In the genomic region with DNA sequence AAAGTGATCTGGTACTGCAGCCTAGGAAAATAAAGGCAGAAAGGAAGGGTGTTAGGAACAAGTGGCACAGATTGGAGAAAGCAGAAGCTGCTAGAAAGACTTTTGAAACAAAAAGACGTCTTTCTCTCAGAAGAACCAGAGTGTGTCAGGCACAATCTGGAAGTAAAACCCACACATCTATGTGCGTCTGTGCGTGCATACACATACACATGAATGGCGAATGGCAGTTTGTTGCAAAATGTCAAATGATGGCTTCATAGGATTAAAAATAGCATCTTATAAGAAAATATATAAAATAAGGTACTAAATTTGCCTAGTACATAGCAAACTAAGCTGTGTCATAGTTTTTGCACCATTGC, we compare ENCODE assay signal across 1 cellular context.
TF ChIP-seq lines count a peak whose summit lies in the region.

No MANE protein-coding gene starts in this region.

TF ChIP-seq in GM12878, 131 proteins besides CTCF, POLR2A, EP300 and RAD21 (continued from another document):
- TF ChIP-seq NKRF (conservative IDR thresholded peaks at IDR 0.05) = no peak
- no peak for TF ChIP-seq GATAD2B (conservative IDR thresholded peaks at IDR 0.05; ENCODE audit: low read depth)
- no peak for TF ChIP-seq RELA (IDR thresholded peaks at IDR 0.05; ENCODE audit: borderline replicate concordance, partially characterized antibody)
- TF ChIP-seq YBX1 (IDR thresholded peaks at IDR 0.05) = no peak
- TF ChIP-seq NR2C1 (IDR thresholded peaks at IDR 0.05) = no peak
- TF ChIP-seq, protein P1, sequence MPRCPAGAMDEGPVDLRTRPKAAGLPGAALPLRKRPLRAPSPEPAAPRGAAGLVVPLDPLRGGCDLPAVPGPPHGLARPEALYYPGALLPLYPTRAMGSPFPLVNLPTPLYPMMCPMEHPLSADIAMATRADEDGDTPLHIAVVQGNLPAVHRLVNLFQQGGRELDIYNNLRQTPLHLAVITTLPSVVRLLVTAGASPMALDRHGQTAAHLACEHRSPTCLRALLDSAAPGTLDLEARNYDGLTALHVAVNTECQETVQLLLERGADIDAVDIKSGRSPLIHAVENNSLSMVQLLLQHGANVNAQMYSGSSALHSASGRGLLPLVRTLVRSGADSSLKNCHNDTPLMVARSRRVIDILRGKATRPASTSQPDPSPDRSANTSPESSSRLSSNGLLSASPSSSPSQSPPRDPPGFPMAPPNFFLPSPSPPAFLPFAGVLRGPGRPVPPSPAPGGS (IDR thresholded peaks at IDR 0.05; ENCODE audit: borderline replicate concordance, insufficient read depth, low read depth, low read length, poor library complexity, severe bottlenecking) = no peak
- TF ChIP-seq SKIL (IDR thresholded peaks at IDR 0.05; ENCODE audit: low read depth, poor library complexity, severe bottlenecking) = no peak
- TF ChIP-seq RCOR1 (conservative IDR thresholded peaks at IDR 0.05; ENCODE audit: low read depth, low read length) = no peak
- TF ChIP-seq ZBED1 (IDR thresholded peaks at IDR 0.05; ENCODE audit: borderline replicate concordance) = no peak
- TF ChIP-seq HDAC2 (IDR thresholded peaks at IDR 0.05) = no peak
TF ChIP-seq in GM12878: peak in this region for 0.
